In genomic region chr2:9799011-9799596, GRCh38 we compare ENCODE assay signal across 11 cellular contexts. TPM values are rescaled to one million over a fixed set of nuclear protein-coding genes. Genes with fewer than 3 reads are reported as not detected.
A peak's percentile ranks its signal among the peaks of the same experiment; 100 is the strongest.
DNase-seq lines count a peak whose midpoint lies in the region; ATAC-seq and TF ChIP-seq lines count a peak whose summit lies in the region.
"Had no signal": no experiment of that assay in that cellular context is flagged by ENCODE, and none has a peak within 500 bp of the region (broad histone marks: within the 10 kb centered on the region; RNA-seq: fewer than 3 reads in every experiment).

No MANE protein-coding gene starts in this region.

- 40 to 56% methylated on average over 1 to 11 of the region's 11 CpGs for WGBS in transverse colon (ENCODE audit: low coverage in 1 of 2), 2 donors
- 89 to 92% methylated on average over 11 of the region's 11 CpGs for WGBS in GM23248 (ENCODE audit: low coverage in 1 of 2, low lambda C conversion rate in 2 of 2, missing lambda C conversion rate in 2 of 2), 2 experiments

- H3K4me3 ChIP-seq in left ventricle myocardium inferior (no peak overlapping the region), MM.1S (ENCODE audit: low read length) (no peak overlapping the region), transverse colon (peak overlapping the region in 1 of 4 donors; percentile 13), GM23248 (no peak overlapping the region)
- H3K4me3 ChIP-seq: esophagus muscularis mucosa had no signal

- H3K36me3 ChIP-seq in left ventricle myocardium inferior (no peaks in the 10 kb centered on the region), MM.1S (replicated peaks; ENCODE audit: insufficient read depth, low read length) (no peaks in the 10 kb centered on the region), transverse colon (no peaks in the 10 kb centered on the region), GM23248 (ENCODE audit: low read depth) (no peaks in the 10 kb centered on the region)
- H3K36me3 ChIP-seq: esophagus muscularis mucosa, WERI-Rb-1 had no signal

- H3K9me2 ChIP-seq in MM.1S (replicated peaks; ENCODE audit: insufficient read depth, low read length) (no peaks in the 10 kb centered on the region), GM23248 (ENCODE audit: insufficient read depth) (no peaks in the 10 kb centered on the region)

- ATAC-seq in Right ventricle myocardium inferior (no peak), GM21390 (IDR thresholded peaks at IDR 0.05; ENCODE audit: unreplicated experiment) (no peak)
- ATAC-seq in central memory CD8-positive, alpha-beta T cell (replicated peaks; ENCODE audit: extremely low read depth, poor library complexity, severe bottlenecking): peak; percentile 20

- H3K4me1 Mint-ChIP-seq in central memory CD8-positive, alpha-beta T cell: peaks cover 29% of the 10 kb centered on the region

- TF ChIP-seq CTCF in left ventricle myocardium inferior (IDR thresholded peaks at IDR 0.05; ENCODE audit: borderline replicate concordance) (no peak), MM.1S (IDR thresholded peaks at IDR 0.05; ENCODE audit: low read length) (no peak), transverse colon (IDR thresholded peaks at IDR 0.05) (no peak)

- H3K79me2 ChIP-seq in MM.1S (ENCODE audit: low read length) (no peaks in the 10 kb centered on the region), GM23248 (ENCODE audit: insufficient read depth) (no peaks in the 10 kb centered on the region)

- H3F3A ChIP-seq in MM.1S (ENCODE audit: insufficient read depth, low read length): no peaks in the 10 kb centered on the region
- peaks cover 32% of the 10 kb centered on the region for H3F3A ChIP-seq in GM23248 (ENCODE audit: insufficient read depth)

- no peaks in the 10 kb centered on the region for H3K27me3 Mint-ChIP-seq in central memory CD8-positive, alpha-beta T cell

- peak overlapping the region; percentile 75 for H3K4me3 Mint-ChIP-seq in central memory CD8-positive, alpha-beta T cell

- TF ChIP-seq EP300 in transverse colon (IDR thresholded peaks at IDR 0.05; ENCODE audit: low read depth): no peak

- H3K9ac ChIP-seq in MM.1S (ENCODE audit: low read length): no peak overlapping the region
- no peak overlapping the region for H3K9ac ChIP-seq in GM23248

- peaks cover 3% of the 10 kb centered on the region for H3K36me3 Mint-ChIP-seq in central memory CD8-positive, alpha-beta T cell (ENCODE audit: insufficient read depth)

- no peaks in the 10 kb centered on the region for H3K9me3 Mint-ChIP-seq in central memory CD8-positive, alpha-beta T cell
- H3K9me3 Mint-ChIP-seq: stimulated activated naive CD8-positive, alpha-beta T cell treated with anti-CD3 and anti-CD28 coated beads, Interleukin-15, Interleukin-2, amounts not matched to agents 100 ng/mL and 50 ng/mL, for 24 hours had no signal

- DNase-seq in left ventricle myocardium inferior (peak; percentile 14), Right ventricle myocardium inferior (ENCODE audit: missing footprints) (no peak), MM.1S (no peak), transverse colon (no peak), GM23248 (no peak), NCI-H345 (lab: John Stamatoyannopoulos, UW) (no peak)
- no peak for DNase-seq in central memory CD8-positive, alpha-beta T cell (ENCODE audit: low spot score in 2 of 2)

- H3K4me1 ChIP-seq in left ventricle myocardium inferior (peaks cover 35% of the 10 kb centered on the region), MM.1S (ENCODE audit: low read length) (no peaks in the 10 kb centered on the region), transverse colon (peaks cover 11 to 60% (median 32%) of the 10 kb centered on the region in 4 donors), GM23248 (ENCODE audit: insufficient read depth) (peaks cover 37% of the 10 kb centered on the region)

- in situ Hi-C loops in transverse colon (cut with MboI; ENCODE audit: low pct_ligation_motif_present in 1 of 4, low pct_unique_long_range_greater_than_20kb in 1 of 4, low sequenced_read_pairs in 3 of 4): no loop called here
- in situ Hi-C loops in GM23248 (cut with MboI): loop anchor here (25.0 kb wide), 1 partner anchor 638 kb away; the partner anchor contains the start of gene ODC1

- H2AFZ ChIP-seq in MM.1S (ENCODE audit: low read length) (0 out of 2 replicates have a peak overlapping the region, but pooled peaks have one; percentile 17), GM23248 (no peak overlapping the region)

- H3K27ac ChIP-seq in left ventricle myocardium inferior (replicated peaks) (peak overlapping the region; percentile 16), MM.1S (ENCODE audit: low read length) (no peak overlapping the region), transverse colon (peak overlapping the region; percentile 40 to 73 (median 60)), GM23248 (no peak overlapping the region)
- H3K27ac ChIP-seq: WERI-Rb-1 had no signal

- H3K4me2 ChIP-seq in MM.1S (ENCODE audit: low read depth, low read length) (peak overlapping the region; percentile 37; the same call in 1 of the 2 replicates), GM23248 (ENCODE audit: unreplicated experiment) (no peak overlapping the region)

- no peaks in the 10 kb centered on the region for H3K27me3 ChIP-seq in left ventricle myocardium inferior (ENCODE audit: low read depth)
- H3K27me3 ChIP-seq in MM.1S (replicated peaks; ENCODE audit: insufficient read depth, low read length): no peaks in the 10 kb centered on the region
- H3K27me3 ChIP-seq in transverse colon: no peaks in the 10 kb centered on the region
- no peaks in the 10 kb centered on the region for H3K27me3 ChIP-seq in GM23248 (replicated peaks; ENCODE audit: insufficient read depth)
- H3K27me3 ChIP-seq: esophagus muscularis mucosa had no signal

- no peak for TF ChIP-seq POLR2A in transverse colon (IDR thresholded peaks at IDR 0.05)

- H4K20me1 ChIP-seq in MM.1S (ENCODE audit: insufficient read depth, low read length): no peaks in the 10 kb centered on the region
- no peaks in the 10 kb centered on the region for H4K20me1 ChIP-seq in GM23248 (ENCODE audit: insufficient read depth)

- intact Hi-C loops in left ventricle myocardium inferior (cut with micrococcal nuclease): no loop called here
- intact Hi-C loops in Right ventricle myocardium inferior (cut with DNase I): loop anchor here (5.0 kb wide), 2 partner anchors 43 to 243 kb away; partner anchors contain the start of genes KLF11 and TAF1B
- intact Hi-C loops in transverse colon (cut with DNase I; ENCODE audit: low total_unique reads): no loop called here

- H3K9me3 ChIP-seq in left ventricle myocardium inferior (replicated peaks) (no peaks in the 10 kb centered on the region), MM.1S (replicated peaks; ENCODE audit: insufficient read depth, low read length) (no peaks in the 10 kb centered on the region), transverse colon (no peaks in the 10 kb centered on the region), GM23248 (ENCODE audit: low read depth) (no peaks in the 10 kb centered on the region)
- H3K9me3 ChIP-seq: esophagus muscularis mucosa had no signal

- H3K27ac Mint-ChIP-seq in central memory CD8-positive, alpha-beta T cell (ENCODE audit: low read depth): peak overlapping the region; percentile 52

RNA-seq across cellular contexts. Expression of gene TAF1B, which starts 44.2 kb away (rescaled TPM):
- total RNA-seq in left ventricle myocardium inferior (4.2 TPM), Right ventricle myocardium inferior (6.3 TPM), transverse colon (10 to 100 TPM in 1 of 4 donors, 1 to 10 TPM in 1, under 1 TPM in 1, not detected in 1; 0.80 to 18.9 (median 4.4) TPM)
- 9.0 and 27.0 TPM in 2 replicates for total RNA-seq in GM23248 (2014; rRNA removed; shearing (Covaris generic))
- 16.6 TPM in 2 replicates for polyA plus RNA-seq in GM23248 (2016; fragmentation: Nextera tagmentation; extraction: Ambion mirVana)

Comparison
In these comparisons a context has a peak if more than half of its experiments do, and no peak if none do; other contexts are left out.
1. H3K27ac ChIP-seq: peak in left ventricle myocardium inferior (single experiment) and transverse colon (4 of 4); none in MM.1S (single experiment) and GM23248 (single experiment).